17 cellular contexts compared by ENCODE assay signal in the genomic region with DNA sequence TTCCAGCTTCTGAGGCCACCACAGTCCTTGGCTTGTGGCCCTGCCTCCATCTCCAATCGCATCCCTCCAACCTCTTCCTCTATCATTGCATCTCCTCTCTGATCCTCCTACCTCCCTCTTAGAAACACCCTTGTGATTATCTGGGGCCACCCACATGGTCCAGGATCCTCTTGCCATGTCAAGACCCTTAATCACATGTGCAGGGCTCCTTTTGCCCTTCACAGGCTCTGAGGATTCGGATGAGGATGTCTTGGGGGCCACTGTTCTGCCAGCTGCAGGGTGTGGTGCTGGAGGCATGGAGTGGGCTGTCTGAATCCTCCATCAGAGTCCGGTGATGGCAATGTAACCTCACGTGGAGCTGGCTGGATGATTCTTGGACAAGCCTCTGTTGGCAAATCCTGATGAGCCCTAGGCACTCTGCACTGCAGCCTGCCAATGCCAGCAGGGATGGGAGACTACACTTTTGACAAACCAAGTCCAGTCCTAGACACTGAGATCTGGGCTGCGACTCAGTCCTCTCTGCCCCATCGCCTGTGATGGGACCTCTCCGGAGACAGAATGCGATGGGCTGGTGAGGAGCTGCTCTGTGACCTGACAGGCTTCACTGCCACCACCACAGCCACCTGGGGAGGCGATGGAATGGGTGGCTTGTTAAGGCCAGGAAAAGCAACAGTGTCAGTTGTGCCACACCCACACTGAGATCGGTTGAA.
DNase-seq lines count a peak whose midpoint lies in the region; ATAC-seq and TF ChIP-seq lines count a peak whose summit lies in the region.
"Had no signal": no experiment of that assay in that cellular context is flagged by ENCODE, and none has a peak within 500 bp of the region (broad histone marks: within the 10 kb centered on the region; RNA-seq: fewer than 3 reads in every experiment).

No MANE protein-coding gene starts in this region.

- no peak for TF ChIP-seq CTCF in neural crest cell (conservative IDR thresholded peaks at IDR 0.05)

- no peak overlapping the region for H3K27ac ChIP-seq in BLaER1 treated with 17β-estradiol and CSF1 and Interleukin-3, amounts not matched to agents 10 nM and 100 nM

- no peak overlapping the region for H3K4me3 ChIP-seq in BLaER1 treated with 17β-estradiol and CSF1 and Interleukin-3, amounts not matched to agents 10 nM and 100 nM
- H3K4me3 ChIP-seq: GM23338 had no signal

- DNase-seq in activated CD8-positive, alpha-beta memory T cell treated with anti-CD3 and anti-CD28 coated beads for 24 hours = peak; percentile 38
- no peak for DNase-seq in activated CD8-positive, alpha-beta memory T cell treated with anti-CD3 and anti-CD28 coated beads, Interleukin-2, amount 10 ng/mL, durations not matched to agents 7 days and 5 days
- no peak for DNase-seq in T-helper 17 cell
- DNase-seq in neural crest cell (ENCODE audit: low read depth, low spot score) = no peak
- DNase-seq in ACHN = no peak
- DNase-seq in HCEC 1CT = no peak
- no peak for DNase-seq in stimulated activated CD4-positive, alpha-beta T cell treated with anti-CD3 and anti-CD28 coated beads, Interleukin-4, amount 100 ng/mL, for 1 hour
- DNase-seq: COR-L47, DMS153, DMS79 treated with DMSO at 0.1 percent for 48 hours, EL, H7 had no signal

- in situ Hi-C loops in ACHN (cut with HindIII; ENCODE audit: low pct_ligation_motif_present, low pct_unique_long_range_greater_than_20kb, low sequenced_read_pairs) = no loop called here

- no peak for ATAC-seq in activated CD8-positive, alpha-beta memory T cell treated with anti-CD3 and anti-CD28 coated beads, Interleukin-2, amount 10 ng/mL, durations not matched to agents 7 days and 5 days
- no peak for ATAC-seq in T-helper 17 cell
- ATAC-seq: CD8-positive, alpha-beta T cell; GM23338 had no signal

- no peaks in the 10 kb centered on the region for H3K36me3 ChIP-seq in BLaER1 treated with 17β-estradiol and CSF1 and Interleukin-3, amounts not matched to agents 10 nM and 100 nM

- peaks cover 4% of the 10 kb centered on the region for H3K27me3 Mint-ChIP-seq in activated CD8-positive, alpha-beta memory T cell treated with anti-CD3 and anti-CD28 coated beads, Interleukin-2, amount 10 ng/mL, durations not matched to agents 7 days and 5 days
- H3K27me3 Mint-ChIP-seq in T-helper 17 cell (peaks cover 5% of the 10 kb centered on the region), neural crest cell (ENCODE audit: low read depth) (no peaks in the 10 kb centered on the region)

- no peaks in the 10 kb centered on the region for H3K9me3 Mint-ChIP-seq in activated CD8-positive, alpha-beta memory T cell treated with anti-CD3 and anti-CD28 coated beads, Interleukin-2, amount 10 ng/mL, durations not matched to agents 7 days and 5 days (ENCODE audit: low read depth)
- no peaks in the 10 kb centered on the region for H3K9me3 Mint-ChIP-seq in neural crest cell
- H3K9me3 Mint-ChIP-seq: CD14-positive monocyte; CD8-positive, alpha-beta T cell; GM23338 had no signal

- no peak overlapping the region for H3K27ac Mint-ChIP-seq in activated CD8-positive, alpha-beta memory T cell treated with anti-CD3 and anti-CD28 coated beads, Interleukin-2, amount 10 ng/mL, durations not matched to agents 7 days and 5 days
- H3K27ac Mint-ChIP-seq in T-helper 17 cell (no peak overlapping the region), neural crest cell (ENCODE audit: unreplicated experiment) (peak overlapping the region; percentile 32)
- H3K27ac Mint-ChIP-seq: B cell; CD14-positive monocyte; CD8-positive, alpha-beta T cell; GM23338 had no signal

- no peak overlapping the region for H3K4me3 Mint-ChIP-seq in activated CD8-positive, alpha-beta memory T cell treated with anti-CD3 and anti-CD28 coated beads, Interleukin-2, amount 10 ng/mL, durations not matched to agents 7 days and 5 days
- H3K4me3 Mint-ChIP-seq in T-helper 17 cell (peak overlapping the region; percentile 63), neural crest cell (no peak overlapping the region)
- H3K4me3 Mint-ChIP-seq: B cell; CD14-positive monocyte; CD8-positive, alpha-beta T cell; GM23338 had no signal

- no peaks in the 10 kb centered on the region for H3K36me3 Mint-ChIP-seq in activated CD8-positive, alpha-beta memory T cell treated with anti-CD3 and anti-CD28 coated beads, Interleukin-2, amount 10 ng/mL, durations not matched to agents 7 days and 5 days
- peaks cover 5% of the 10 kb centered on the region for H3K36me3 Mint-ChIP-seq in T-helper 17 cell (ENCODE audit: low read depth)
- no peaks in the 10 kb centered on the region for H3K36me3 Mint-ChIP-seq in neural crest cell (ENCODE audit: low read depth)
- H3K36me3 Mint-ChIP-seq: CD14-positive monocyte; CD8-positive, alpha-beta T cell had no signal

- H4K20me1 ChIP-seq in BLaER1 treated with 17β-estradiol and CSF1 and Interleukin-3, amounts not matched to agents 10 nM and 100 nM = no peaks in the 10 kb centered on the region

- H3K4me2 ChIP-seq in BLaER1 treated with 17β-estradiol and CSF1 and Interleukin-3, amounts not matched to agents 10 nM and 100 nM = peak overlapping the region in 8 of 11 experiments; percentile 40 to 75 (median 58); a peak in 16 of 22 replicates
- H3K4me2 ChIP-seq: GM23338 had no signal

- CTCF ChIA-PET in activated CD8-positive, alpha-beta memory T cell treated with anti-CD3 and anti-CD28 coated beads, Interleukin-2, amount 10 ng/mL, durations not matched to agents 7 days and 5 days (lab: Charles Lee) = interaction anchor here (1.0 to 1.3 kb wide), 2 partner anchors 14 to 107 kb away, joined by 3 to 4 read pairs; no protein-coding TSS in a partner anchor

- H3K27me3 ChIP-seq in BLaER1 treated with 17β-estradiol and CSF1 and Interleukin-3, amounts not matched to agents 10 nM and 100 nM = no peaks in the 10 kb centered on the region

- no peaks in the 10 kb centered on the region for H3K9me3 ChIP-seq in BLaER1 treated with 17β-estradiol and CSF1 and Interleukin-3, amounts not matched to agents 10 nM and 100 nM (replicated peaks in 1 of 11)
- H3K9me3 ChIP-seq in T-helper 17 cell (ENCODE audit: control insufficient read depth, low read length, poor library complexity, severe bottlenecking) = no peaks in the 10 kb centered on the region

- H3K9ac ChIP-seq in BLaER1 treated with 17β-estradiol and CSF1 and Interleukin-3, amounts not matched to agents 10 nM and 100 nM = no peak overlapping the region

- peaks cover 23% of the 10 kb centered on the region for H3K4me1 Mint-ChIP-seq in activated CD8-positive, alpha-beta memory T cell treated with anti-CD3 and anti-CD28 coated beads, Interleukin-2, amount 10 ng/mL, durations not matched to agents 7 days and 5 days
- H3K4me1 Mint-ChIP-seq in T-helper 17 cell (peaks cover 38% of the 10 kb centered on the region), neural crest cell (peaks cover 4% of the 10 kb centered on the region)
- H3K4me1 Mint-ChIP-seq: CD14-positive monocyte had no signal

- peaks cover 4 to 31% (median 22%) of the 10 kb centered on the region in 10 experiments; a peak in 17 of 20 replicates for H3K4me1 ChIP-seq in BLaER1 treated with 17β-estradiol and CSF1 and Interleukin-3, amounts not matched to agents 10 nM and 100 nM
